8 cellular contexts compared by ENCODE assay signal in the genomic region with DNA sequence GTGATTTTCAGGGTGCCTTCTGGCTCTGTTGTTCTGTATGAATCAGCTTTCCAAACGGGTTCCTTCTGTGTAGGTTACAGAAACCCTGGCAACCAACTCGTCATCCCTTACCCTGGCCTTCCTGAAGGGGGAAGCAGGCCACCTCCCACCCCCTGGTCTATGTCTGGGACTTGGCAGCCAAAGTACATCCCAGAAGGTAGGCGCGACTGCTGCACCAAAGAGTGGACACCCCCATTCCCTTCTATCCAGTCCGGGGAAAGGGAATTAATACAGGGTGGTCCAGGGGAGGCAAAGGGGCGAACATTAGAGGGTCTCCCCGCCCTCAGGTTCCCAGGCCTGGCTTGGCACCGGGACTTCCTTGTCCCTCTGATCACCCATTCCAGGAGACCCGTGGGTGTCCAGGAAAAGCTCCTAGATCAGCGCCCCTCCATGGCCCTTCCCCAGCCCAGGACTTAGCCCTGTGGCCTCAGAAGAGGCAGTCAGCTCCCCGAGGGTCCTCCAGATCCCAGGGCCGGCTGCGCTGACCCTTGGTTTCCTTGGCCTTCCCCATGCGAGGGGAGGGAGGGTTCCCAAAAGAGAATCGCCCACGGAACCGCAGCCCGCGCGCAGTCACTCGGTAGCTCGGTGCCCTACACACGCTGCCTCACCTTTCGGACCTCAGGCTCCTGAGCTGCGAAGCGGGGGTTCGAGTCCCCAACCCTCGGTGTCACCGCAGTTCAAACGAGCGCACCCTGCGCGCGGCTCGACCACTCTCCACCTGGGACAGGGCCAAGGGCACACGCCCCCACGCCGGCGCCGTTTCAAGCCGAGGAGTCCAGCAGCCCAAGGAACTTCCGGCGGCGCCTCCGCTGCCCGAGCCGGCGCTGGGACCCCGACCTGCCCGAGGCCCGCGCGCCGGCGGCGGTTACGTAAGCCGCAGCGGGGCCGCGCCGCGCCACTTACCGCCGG. TPM values are rescaled to one million over a fixed set of nuclear protein-coding genes. Genes with fewer than 3 reads are reported as not detected.
DNase-seq lines count a peak whose midpoint lies in the region; ATAC-seq and TF ChIP-seq lines count a peak whose summit lies in the region.

A gene with protein sequence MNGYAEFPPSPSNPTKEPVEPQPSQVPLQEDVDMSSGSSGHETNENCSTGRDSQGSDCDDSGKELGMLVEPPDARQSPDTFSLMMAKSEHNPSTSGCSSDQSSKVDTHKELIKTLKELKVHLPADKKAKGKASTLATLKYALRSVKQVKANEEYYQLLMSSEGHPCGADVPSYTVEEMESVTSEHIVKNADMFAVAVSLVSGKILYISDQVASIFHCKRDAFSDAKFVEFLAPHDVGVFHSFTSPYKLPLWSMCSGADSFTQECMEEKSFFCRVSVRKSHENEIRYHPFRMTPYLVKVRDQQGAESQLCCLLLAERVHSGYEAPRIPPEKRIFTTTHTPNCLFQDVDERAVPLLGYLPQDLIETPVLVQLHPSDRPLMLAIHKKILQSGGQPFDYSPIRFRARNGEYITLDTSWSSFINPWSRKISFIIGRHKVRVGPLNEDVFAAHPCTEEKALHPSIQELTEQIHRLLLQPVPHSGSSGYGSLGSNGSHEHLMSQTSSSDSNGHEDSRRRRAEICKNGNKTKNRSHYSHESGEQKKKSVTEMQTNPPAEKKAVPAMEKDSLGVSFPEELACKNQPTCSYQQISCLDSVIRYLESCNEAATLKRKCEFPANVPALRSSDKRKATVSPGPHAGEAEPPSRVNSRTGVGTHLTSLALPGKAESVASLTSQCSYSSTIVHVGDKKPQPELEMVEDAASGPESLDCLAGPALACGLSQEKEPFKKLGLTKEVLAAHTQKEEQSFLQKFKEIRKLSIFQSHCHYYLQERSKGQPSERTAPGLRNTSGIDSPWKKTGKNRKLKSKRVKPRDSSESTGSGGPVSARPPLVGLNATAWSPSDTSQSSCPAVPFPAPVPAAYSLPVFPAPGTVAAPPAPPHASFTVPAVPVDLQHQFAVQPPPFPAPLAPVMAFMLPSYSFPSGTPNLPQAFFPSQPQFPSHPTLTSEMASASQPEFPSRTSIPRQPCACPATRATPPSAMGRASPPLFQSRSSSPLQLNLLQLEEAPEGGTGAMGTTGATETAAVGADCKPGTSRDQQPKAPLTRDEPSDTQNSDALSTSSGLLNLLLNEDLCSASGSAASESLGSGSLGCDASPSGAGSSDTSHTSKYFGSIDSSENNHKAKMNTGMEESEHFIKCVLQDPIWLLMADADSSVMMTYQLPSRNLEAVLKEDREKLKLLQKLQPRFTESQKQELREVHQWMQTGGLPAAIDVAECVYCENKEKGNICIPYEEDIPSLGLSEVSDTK (N-terminal part only) (minus strand): TSS at position 909 of the 948 bp plus-strand sequence. CDS start 10,674 bp downstream, outside the sequence.

- H3K4me3 ChIP-seq in heart right ventricle = peak within 1 kb of the TSS; percentile 40 to 99 (median 79)
- H3K4me3 ChIP-seq in parathyroid adenoma (ENCODE audit: low read depth, low read length) = peak within 1 kb of the TSS; percentile 88

- DNase-seq in CMK (ENCODE audit: low read depth) (peak; percentile 34), RPMI7951 (ENCODE audit: low read depth) (peak; percentile 80), heart right ventricle (peak; percentile 58 to 69), NCI-H187 (lab: John Stamatoyannopoulos, UW) (no peak)
- peak; percentile 55 for DNase-seq in activated naive CD8-positive, alpha-beta T cell treated with anti-CD3 and anti-CD28 coated beads, Interleukin-2, amount 50 U/mL, for 24 hours

- no peaks in the 10 kb centered on the region for H3K36me3 ChIP-seq in heart right ventricle
- no peaks in the 10 kb centered on the region for H3K36me3 ChIP-seq in parathyroid adenoma (ENCODE audit: control insufficient read depth, insufficient read depth, low read length)

- peaks cover 41% of the 10 kb centered on the region for H3K4me1 Mint-ChIP-seq in activated naive CD8-positive, alpha-beta T cell treated with anti-CD3 and anti-CD28 coated beads, Interleukin-2, amount 50 U/mL, for 24 hours

- H3K4me3 Mint-ChIP-seq in activated naive CD8-positive, alpha-beta T cell treated with anti-CD3 and anti-CD28 coated beads, Interleukin-2, amount 50 U/mL, for 24 hours = peak within 1 kb of the TSS; percentile 90

- peaks cover 15% of the 10 kb centered on the region for H3K79me2 ChIP-seq in parathyroid adenoma

- H3K27me3 Mint-ChIP-seq in activated naive CD8-positive, alpha-beta T cell treated with anti-CD3 and anti-CD28 coated beads, Interleukin-2, amount 50 U/mL, for 24 hours = no peaks in the 10 kb centered on the region

- WGBS in heart right ventricle, 2 donors = 1 to 2% methylated on average over 57 to 65 of the region's 65 CpGs

- no peaks in the 10 kb centered on the region for H3K9me3 Mint-ChIP-seq in activated naive CD8-positive, alpha-beta T cell treated with anti-CD3 and anti-CD28 coated beads, Interleukin-2, amount 50 U/mL, for 24 hours

- H3K9me3 ChIP-seq in heart right ventricle (no peaks in the 10 kb centered on the region), parathyroid adenoma (ENCODE audit: control insufficient read depth, low read length) (no peaks in the 10 kb centered on the region)

- peak in 5 of 9 donors; percentile 16 to 35 (median 27) for TF ChIP-seq CTCF in heart right ventricle (IDR thresholded peaks at IDR 0.05)
- TF ChIP-seq CTCF in parathyroid adenoma (IDR thresholded peaks at IDR 0.05) = peak; percentile 23

- peak within 1 kb of the TSS; percentile 90 for H3K4me2 ChIP-seq in parathyroid adenoma (ENCODE audit: low read length)

- peak within 1 kb of the TSS; percentile 97 for H3K27ac Mint-ChIP-seq in activated naive CD8-positive, alpha-beta T cell treated with anti-CD3 and anti-CD28 coated beads, Interleukin-2, amount 50 U/mL, for 24 hours

- intact Hi-C loops in heart right ventricle (cut with DNase I) = loop anchor here in 1 of 10 donors (2.0 kb wide), 1 partner anchor 33 kb away; a partner anchor contains a TSS

- peak within 1 kb of the TSS; percentile 82 for H3K9ac ChIP-seq in parathyroid adenoma

- H3K36me3 Mint-ChIP-seq in activated naive CD8-positive, alpha-beta T cell treated with anti-CD3 and anti-CD28 coated beads, Interleukin-2, amount 50 U/mL, for 24 hours (ENCODE audit: low read depth) = no peaks in the 10 kb centered on the region

- H3K27ac ChIP-seq in heart right ventricle = peak within 1 kb of the TSS; percentile 55 to 97 (median 90)
- peak within 1 kb of the TSS; percentile 77 for H3K27ac ChIP-seq in parathyroid adenoma

- H3K27me3 ChIP-seq in heart right ventricle = no peaks in the 10 kb centered on the region
- no peaks in the 10 kb centered on the region for H3K27me3 ChIP-seq in parathyroid adenoma (ENCODE audit: control insufficient read depth, insufficient read depth, low read length)

- peak within 1 kb of the TSS; percentile 91 for H2AFZ ChIP-seq in parathyroid adenoma

- peak; percentile 39 for ATAC-seq in GM19035 (IDR thresholded peaks at IDR 0.05; ENCODE audit: unreplicated experiment)
- peak; percentile 30 for ATAC-seq in HG03196 (IDR thresholded peaks at IDR 0.05; ENCODE audit: unreplicated experiment)
- ATAC-seq in activated naive CD8-positive, alpha-beta T cell treated with anti-CD3 and anti-CD28 coated beads, Interleukin-2, amount 50 U/mL, for 24 hours = peak; percentile 25
- ATAC-seq in heart right ventricle = peak; percentile 5 to 49 (median 22)

- H3K4me1 ChIP-seq in heart right ventricle (peaks cover 2 to 72% (median 56%) of the 10 kb centered on the region in 9 donors), parathyroid adenoma (no peaks in the 10 kb centered on the region)

RNA-seq across cellular contexts. Expression of the gene that starts here (rescaled TPM):
- 4.0 and 4.2 TPM in 2 replicates for total RNA-seq in RPMI7951 (2014; rRNA removed; shearing (Covaris generic))
- 10 to 100 TPM in 3 of 10 donors, 1 to 10 TPM in 7; 3.1 to 19.0 (median 8.0) TPM for total RNA-seq in heart right ventricle
- 1 to 10 TPM; 1.4 to 4.5 TPM for polyA plus RNA-seq in heart right ventricle

Comparison
In these comparisons a context has a peak if more than half of its experiments do, and no peak if none do; other contexts are left out.
1. DNase-seq: peak in CMK (single experiment), RPMI7951 (single experiment), activated naive CD8-positive, alpha-beta T cell treated with anti-CD3 and anti-CD28 coated beads, Interleukin-2, amount 50 U/mL, for 24 hours (single experiment) and heart right ventricle (2 of 2); none in NCI-H187 (0 of 2).
2. Peak in every context shown above with its lines, with median percentiles within 50 percentile points of each other: ATAC-seq.